ENCODE assay signal across 16 cellular contexts in genomic region chr9:69469136-69469535, GRCh38.
"Had no signal": no experiment of that assay in that cellular context is flagged by ENCODE, and none has a peak within 500 bp of the region (broad histone marks: within the 10 kb centered on the region; RNA-seq: fewer than 3 reads in every experiment).

No MANE protein-coding gene starts in this region.

- DNase-seq: activated CD4-positive, alpha-beta T cell treated with anti-CD3 and anti-CD28 coated beads, Interleukin-2, amount 50 U/mL, for 1 hour; activated naive CD4-positive, alpha-beta T cell treated with Interleukin-2 at 50 U/mL for 16 hours; anterior cingulate cortex; brain microvascular endothelial cell; cortex of kidney; effector memory CD4-positive, alpha-beta T cell; foreskin keratinocyte; heart left ventricle; psoas muscle; spleen; T-helper 9 cell had no signal

- H3K4me1 ChIP-seq: foreskin keratinocyte, spleen had no signal

- H3K9me3 ChIP-seq: heart left ventricle, psoas muscle, spleen, thoracic aorta had no signal

- H3K36me3 ChIP-seq: brain microvascular endothelial cell, neural progenitor cell, thoracic aorta had no signal

- H2AFZ ChIP-seq: neural progenitor cell had no signal

- H3K4me3 ChIP-seq: heart left ventricle, lung, neural progenitor cell, psoas muscle, spleen, thoracic aorta had no signal

- H3K27ac ChIP-seq: brain microvascular endothelial cell, foreskin keratinocyte, neural progenitor cell, psoas muscle, spleen, thoracic aorta had no signal

- H3K4me2 ChIP-seq: neural progenitor cell had no signal

- H3K27me3 ChIP-seq: brain microvascular endothelial cell, foreskin keratinocyte, heart left ventricle, neural progenitor cell, spleen had no signal

- H3K9ac ChIP-seq: neural progenitor cell had no signal

- ATAC-seq: activated CD4-positive, CD25-positive, alpha-beta regulatory T cell treated with anti-CD3 and anti-CD28 coated beads, Interleukin-2, amount 50 U/mL, for 24 hours; foreskin keratinocyte; heart left ventricle; psoas muscle; sciatic nerve had no signal
